ENCODE assay signal across 1 cellular context in genomic region chr1:10917513-10918454, GRCh38.
TF ChIP-seq lines count a peak whose summit lies in the region.

No MANE protein-coding gene starts in this region.

TF ChIP-seq in SK-N-SH treated with all-trans-retinoic acid at 6 μM for 48 hours, 23 proteins besides CTCF, POLR2A, EP300 and RAD21 (continued from another document):
- no peak for TF ChIP-seq ZC3H10 (CRISPR knock-in tag; IDR thresholded peaks at IDR 0.05)
- TF ChIP-seq BACH2 (CRISPR knock-in tag; IDR thresholded peaks at IDR 0.05; ENCODE audit: borderline replicate concordance): no peak
- TF ChIP-seq TOX (CRISPR knock-in tag; IDR thresholded peaks at IDR 0.05; ENCODE audit: borderline replicate concordance): no peak
- no peak for TF ChIP-seq TSHZ2 (CRISPR knock-in tag; IDR thresholded peaks at IDR 0.05)
- no peak for TF ChIP-seq PPARA (CRISPR knock-in tag; IDR thresholded peaks at IDR 0.05; ENCODE audit: borderline replicate concordance)
- no peak for TF ChIP-seq GLIS3 (CRISPR knock-in tag; IDR thresholded peaks at IDR 0.05)
